Comparison of ENCODE assay signal across 30 cellular contexts in the genomic region with DNA sequence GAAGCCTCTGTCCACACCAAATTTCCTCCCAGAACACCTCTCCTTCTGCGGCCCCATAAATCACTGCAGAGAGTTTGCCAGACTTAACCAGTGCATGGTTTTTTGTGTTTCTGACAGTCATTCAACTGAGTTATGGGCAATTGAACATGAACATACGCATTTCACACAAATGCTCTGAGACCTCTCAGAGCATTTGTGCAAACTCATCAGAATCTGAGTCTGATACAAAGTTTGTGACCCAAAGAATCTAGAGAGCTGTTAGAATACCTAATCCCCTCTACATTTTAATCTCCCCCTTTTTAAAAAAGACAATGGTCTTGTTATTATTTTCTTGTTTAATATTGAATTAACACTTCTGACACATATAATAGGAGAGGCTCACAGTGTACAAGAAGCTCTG.
"Had no signal": no experiment of that assay in that cellular context is flagged by ENCODE, and none has a peak within 500 bp of the region (broad histone marks: within the 10 kb centered on the region; RNA-seq: fewer than 3 reads in every experiment).

No MANE protein-coding gene starts in this region.

- ATAC-seq: natural killer cell; psoas muscle; right cardiac atrium; sciatic nerve; stimulated activated memory B cell treated with anti-CD40 and anti-IgM and Interleukin-4, amounts not matched to agents 10 μg/mL and 1 μg/mL and 100 μg/mL, for 72 hours; stimulated activated naive CD8-positive, alpha-beta T cell treated with anti-CD3 and anti-CD28 coated beads, Interleukin-15, amount 100 ng/mL, for 72 hours; stimulated activated naive CD8-positive, alpha-beta T cell treated with anti-CD3 and anti-CD28 coated beads, Interleukin-15, Interleukin-2, amounts not matched to agents 100 U/mL and 50 U/mL, for 24 hours had no signal

- H3K27ac ChIP-seq: neural progenitor cell, ovary, parathyroid adenoma, psoas muscle, skin epidermis, spleen, suprapubic skin, testis, tibial artery, transverse colon, upper lobe of left lung, vagina had no signal

- H3K36me3 Mint-ChIP-seq: natural killer cell; neural progenitor cell; stimulated activated memory B cell treated with anti-CD40 and anti-IgM and Interleukin-4, amounts not matched to agents 10 μg/mL and 1 μg/mL and 100 μg/mL, for 72 hours had no signal

- H3K9ac ChIP-seq: neural progenitor cell, parathyroid adenoma had no signal

- H3K9me3 Mint-ChIP-seq: nephron; neural progenitor cell; stimulated activated memory B cell treated with anti-CD40 and anti-IgM and Interleukin-4, amounts not matched to agents 10 μg/mL and 1 μg/mL and 100 μg/mL, for 72 hours; stimulated activated naive CD8-positive, alpha-beta T cell treated with anti-CD3 and anti-CD28 coated beads, Interleukin-15, amount 100 ng/mL, for 72 hours had no signal

- H3K4me2 ChIP-seq: neural progenitor cell, smooth muscle cell had no signal

- FAIRE-seq: urothelium cell line had no signal

- H3K9me3 ChIP-seq: ovary, psoas muscle, spleen, suprapubic skin, testis, tibial artery, transverse colon, upper lobe of left lung, vagina had no signal

- H3K4me1 ChIP-seq: neural progenitor cell, parathyroid adenoma, psoas muscle, spleen, suprapubic skin, testis, tibial artery, transverse colon, upper lobe of left lung, vagina had no signal

- H3K27me3 Mint-ChIP-seq: progenitor cell of endocrine pancreas; stimulated activated memory B cell treated with anti-CD40 and anti-IgM and Interleukin-4, amounts not matched to agents 10 μg/mL and 1 μg/mL and 100 μg/mL, for 72 hours had no signal

- DNase-seq: natural killer cell; occipital lobe; ovary; psoas muscle; right cardiac atrium; spleen; stimulated activated CD4-positive, alpha-beta T cell treated with anti-CD3 and anti-CD28 coated beads, Interleukin-12 subunit alpha, Interleukin-12 subunit beta, amount 100 ng/mL, for 4 hours; stimulated activated CD4-positive, alpha-beta T cell treated with anti-CD3 and anti-CD28 coated beads, Interleukin-1b, Interleukin-23, amount 100 ng/mL, for 48 hours; stimulated activated CD4-positive, alpha-beta T cell treated with anti-CD3 and anti-CD28 coated beads, Interleukin-4, amount 100 ng/mL, for 1 hour; stimulated activated CD4-positive, alpha-beta T cell treated with anti-CD3 and anti-CD28 coated beads, Interleukin-4, amount 100 ng/mL, for 4 hours; stimulated activated CD8-positive, alpha-beta memory T cell treated with anti-CD3 and anti-CD28 coated beads, Interleukin-4, amount 100 ng/mL, for 48 hours; stimulated activated naive CD4-positive, alpha-beta T cell; stimulated activated naive CD8-positive, alpha-beta T cell treated with anti-CD3 and anti-CD28 coated beads, Interleukin-15, amount 100 ng/mL, for 72 hours; stimulated activated naive CD8-positive, alpha-beta T cell treated with anti-CD3 and anti-CD28 coated beads, Interleukin-15, Interleukin-2, amounts not matched to agents 100 U/mL and 50 U/mL, for 24 hours; substantia nigra; testis; tibial artery; transverse colon; upper lobe of left lung had no signal

- H3K27ac Mint-ChIP-seq: natural killer cell; nephron; neural progenitor cell; progenitor cell of endocrine pancreas; stimulated activated memory B cell treated with anti-CD40 and anti-IgM and Interleukin-4, amounts not matched to agents 10 μg/mL and 1 μg/mL and 100 μg/mL, for 72 hours; stimulated activated naive CD8-positive, alpha-beta T cell treated with anti-CD3 and anti-CD28 coated beads, Interleukin-15, amount 100 ng/mL, for 72 hours had no signal

- H3K27me3 ChIP-seq: neural progenitor cell, ovary, spleen, suprapubic skin, testis, tibial artery, transverse colon, upper lobe of left lung, vagina had no signal

- H3K79me2 ChIP-seq: parathyroid adenoma had no signal

- H3K4me1 Mint-ChIP-seq: natural killer cell; nephron; neural progenitor cell; stimulated activated memory B cell treated with anti-CD40 and anti-IgM and Interleukin-4, amounts not matched to agents 10 μg/mL and 1 μg/mL and 100 μg/mL, for 72 hours; stimulated activated naive CD8-positive, alpha-beta T cell treated with anti-CD3 and anti-CD28 coated beads, Interleukin-15, amount 100 ng/mL, for 72 hours had no signal

- H3K4me3 Mint-ChIP-seq: natural killer cell; nephron; neural progenitor cell; stimulated activated memory B cell treated with anti-CD40 and anti-IgM and Interleukin-4, amounts not matched to agents 10 μg/mL and 1 μg/mL and 100 μg/mL, for 72 hours; stimulated activated naive CD8-positive, alpha-beta T cell treated with anti-CD3 and anti-CD28 coated beads, Interleukin-15, amount 100 ng/mL, for 72 hours had no signal

- H2AFZ ChIP-seq: neural progenitor cell, parathyroid adenoma had no signal

- H3K4me3 ChIP-seq: neural progenitor cell, ovary, psoas muscle, skin epidermis, smooth muscle cell, spleen, suprapubic skin, testis, tibial artery, transverse colon, upper lobe of left lung, vagina had no signal

- H3K36me3 ChIP-seq: neural progenitor cell, ovary, spleen, suprapubic skin, tibial artery, transverse colon, upper lobe of left lung, vagina had no signal
